ENCODE assay signal across 12 cellular contexts in genomic region chr22:37483050-37483449, GRCh38. TPM values are rescaled to one million over a fixed set of nuclear protein-coding genes. Genes with fewer than 3 reads are reported as not detected.
DNase-seq lines count a peak whose midpoint lies in the region; ATAC-seq and TF ChIP-seq lines count a peak whose summit lies in the region.
"Had no signal": no experiment of that assay in that cellular context is flagged by ENCODE, and none has a peak within 500 bp of the region (broad histone marks: within the 10 kb centered on the region; RNA-seq: fewer than 3 reads in every experiment).

No MANE protein-coding gene starts in this region.

- TF ChIP-seq CTCF in heart left ventricle (IDR thresholded peaks at IDR 0.05) (no peak), RWPE1 (conservative IDR thresholded peaks at IDR 0.05; ENCODE audit: low read depth) (no peak), endothelial cell (IDR thresholded peaks at IDR 0.05; ENCODE audit: unreplicated experiment) (no peak)

- peak overlapping the region in 2 of 12 donors; percentile 2 to 57 for H3K4me3 ChIP-seq in heart left ventricle
- no peak overlapping the region for H3K4me3 ChIP-seq in thymus (ENCODE audit: low read length)

- intact Hi-C loops in heart left ventricle (cut with DNase I) (loop anchor here in 1 of 10 donors (5.0 kb wide), 1 partner anchor 34 kb away; the partner anchor contains the start of gene CARD10), cardiac septum (cut with DNase I) (no loop called here)

- H3K27ac Mint-ChIP-seq in endothelial cell (ENCODE audit: unreplicated experiment) = peak overlapping the region; percentile 93

- H3K4me1 ChIP-seq in heart left ventricle (peaks cover 0 to 40% (median 17%) of the 10 kb centered on the region in 12 donors), thymus (ENCODE audit: control insufficient read depth, insufficient read depth, low read length) (peaks cover 14% of the 10 kb centered on the region)
- H3K4me1 ChIP-seq: pancreas had no signal

- peaks cover 10% of the 10 kb centered on the region for H3K36me3 Mint-ChIP-seq in endothelial cell (ENCODE audit: low read depth, unreplicated experiment)

- ATAC-seq in heart left ventricle = no peak
- ATAC-seq in HG03565 (IDR thresholded peaks at IDR 0.05; ENCODE audit: unreplicated experiment) = no peak
- ATAC-seq: pancreas had no signal

- H3K4me3 Mint-ChIP-seq in endothelial cell (ENCODE audit: unreplicated experiment) = peak overlapping the region; percentile 66

- CTCF ChIA-PET in RWPE1 (lab: Yijun Ruan, JAX) = interaction anchor here (1.6 kb wide), 1 partner anchor 11 kb away, joined by 8 read pairs; no protein-coding TSS in a partner anchor

- POLR2A ChIA-PET in RWPE1 (lab: Yijun Ruan, JAX; ENCODE audit: low non-redundant PET) = no interaction called here

- H3K9me3 Mint-ChIP-seq in endothelial cell (ENCODE audit: unreplicated experiment) = no peaks in the 10 kb centered on the region

- H3K36me3 ChIP-seq in heart left ventricle = peaks cover 0 to 24% (median 3%) of the 10 kb centered on the region in 9 donors
- H3K36me3 ChIP-seq in thymus (ENCODE audit: control insufficient read depth, insufficient read depth) = peaks cover 24% of the 10 kb centered on the region
- H3K36me3 ChIP-seq: pancreas had no signal

- DNase-seq in heart left ventricle = no peak
- DNase-seq in cardiac septum (ENCODE audit: low spot score) = no peak
- no peak for DNase-seq in RWPE1 (ENCODE audit: low spot score)
- DNase-seq in endothelial cell (ENCODE audit: low spot score) = no peak
- no peak for DNase-seq in COR-L47 (lab: John Stamatoyannopoulos, UW)
- DNase-seq in HK-2 (ENCODE audit: unreplicated experiment) = no peak
- DNase-seq: aorta, GF-D8, NCI-H2107 had no signal

- no peak for TF ChIP-seq POLR2A in heart left ventricle (IDR thresholded peaks at IDR 0.05)

- peaks cover 0 to 21% (median 0%) of the 10 kb centered on the region in 9 donors for H3K27me3 ChIP-seq in heart left ventricle
- no peaks in the 10 kb centered on the region for H3K27me3 ChIP-seq in thymus (ENCODE audit: control insufficient read depth, insufficient read depth)
- H3K27me3 ChIP-seq: pancreas had no signal

- WGBS in heart left ventricle, 4 donors = 64 to 68% (median 66%) methylated on average over 13 of the region's 13 CpGs
- WGBS in thymus = 77% methylated on average over 13 of the region's 13 CpGs

- H3K27me3 Mint-ChIP-seq in endothelial cell (ENCODE audit: unreplicated experiment) = peaks cover 18% of the 10 kb centered on the region

- H3K9me3 ChIP-seq in heart left ventricle (no peaks in the 10 kb centered on the region), thymus (ENCODE audit: control insufficient read depth) (no peaks in the 10 kb centered on the region)
- H3K9me3 ChIP-seq: pancreas had no signal

- peaks cover 48% of the 10 kb centered on the region for H3K4me1 Mint-ChIP-seq in endothelial cell (ENCODE audit: unreplicated experiment)

- H3K27ac ChIP-seq in heart left ventricle = peak overlapping the region in 7 of 12 donors; percentile 81 to 97 (median 86)
- H3K27ac ChIP-seq in RWPE1 = peak overlapping the region; percentile 62
- peak overlapping the region; percentile 15 for H3K27ac ChIP-seq in thymus (ENCODE audit: low read depth)

RNA-seq across cellular contexts. Expression of gene MFNG, which starts 3.1 kb away (rescaled TPM):
- total RNA-seq in heart left ventricle (10 to 100 TPM in 4 of 9 donors, 1 to 10 TPM in 5; 5.8 to 25.6 (median 9.6) TPM), cardiac septum (5.3 TPM), endothelial cell (ENCODE audit: unreplicated experiment) (75.4 TPM)
- polyA plus RNA-seq in heart left ventricle (10 to 100 TPM in 1 of 2 donors, 1 to 10 TPM in 1; 7.1 to 16.3 TPM), thymus (27.7 TPM)

RNA-seq across cellular contexts. Expression of gene CARD10, which starts 36.2 kb away (rescaled TPM):
- 10 to 100 TPM in 3 of 9 donors, 1 to 10 TPM in 6; 5.2 to 12.6 (median 8.1) TPM for total RNA-seq in heart left ventricle
- 10 to 100 TPM in 1 of 2 donors, 1 to 10 TPM in 1; 7.8 to 13.9 TPM for polyA plus RNA-seq in heart left ventricle
- 6.0 TPM for total RNA-seq in cardiac septum
- total RNA-seq in endothelial cell (ENCODE audit: unreplicated experiment) = 26.0 TPM
- polyA plus RNA-seq in thymus = 4.2 TPM

RNA-seq across cellular contexts. Expression of gene ELFN2, which starts 55.8 kb away (rescaled TPM):
- total RNA-seq in heart left ventricle = under 1 TPM in 5 of 9 donors, not detected in 4; 0.02 to 0.72 (median 0.06) TPM
- polyA plus RNA-seq in heart left ventricle = under 1 TPM; 0.01 to 0.04 TPM
- total RNA-seq in cardiac septum = 0.03 TPM
- total RNA-seq in endothelial cell (ENCODE audit: unreplicated experiment) = 1.2 TPM
- polyA plus RNA-seq in thymus = 1.5 TPM
- polyA plus RNA-seq: aorta had no signal

Comparison
In these comparisons a context has a peak if more than half of its experiments do, and no peak if none do; other contexts are left out.
1. H3K27ac ChIP-seq: peak in every context shown above with its lines; median percentile 86 in heart left ventricle; 62 in RWPE1; 15 in thymus.